10 cellular contexts compared by ENCODE assay signal in genomic region chr19:50203281-50204080, GRCh38. TPM values are rescaled to one million over a fixed set of nuclear protein-coding genes. Genes with fewer than 3 reads are reported as not detected.
DNase-seq lines count a peak whose midpoint lies in the region; ATAC-seq, FAIRE-seq and TF ChIP-seq lines count a peak whose summit lies in the region.
"Had no signal": no experiment of that assay in that cellular context is flagged by ENCODE, and none has a peak within 500 bp of the region (broad histone marks: within the 10 kb centered on the region; RNA-seq: fewer than 3 reads in every experiment).

TSS of gene MYH14 (plus strand) at chr19:50203622. CDS start at chr19:50210366, 6,744 bp downstream.

- H3K4me3 Mint-ChIP-seq in activated CD4-positive, alpha-beta memory T cell treated with anti-CD3 and anti-CD28 coated beads for 36 hours: no peak within 1 kb of the TSS
- no peak within 1 kb of the TSS for H3K4me3 Mint-ChIP-seq in activated CD4-positive, alpha-beta memory T cell treated with anti-CD3 and anti-CD28 coated beads, Interleukin-2, amount 10 ng/mL, durations not matched to agents 7 days and 5 days
- peak within 1 kb of the TSS in 5 of 10 donors; percentile 25 to 74 (median 39) for H3K4me3 Mint-ChIP-seq in naive thymus-derived CD4-positive, alpha-beta T cell
- H3K4me3 Mint-ChIP-seq: CD8-positive, alpha-beta T cell had no signal

- peak; percentile 34 for ATAC-seq in naive thymus-derived CD4-positive, alpha-beta T cell
- no peak for ATAC-seq in GM18498 (IDR thresholded peaks at IDR 0.05; ENCODE audit: unreplicated experiment)
- ATAC-seq in HG03159 (IDR thresholded peaks at IDR 0.05; ENCODE audit: unreplicated experiment): no peak
- ATAC-seq: CD8-positive, alpha-beta T cell had no signal

- intact Hi-C loops in activated CD4-positive, alpha-beta memory T cell treated with anti-CD3 and anti-CD28 coated beads for 36 hours (cut with micrococcal nuclease): no loop called here
- intact Hi-C loops in naive thymus-derived CD4-positive, alpha-beta T cell (cut with micrococcal nuclease): no loop called here

- no peaks in the 10 kb centered on the region for H3K36me3 Mint-ChIP-seq in activated CD4-positive, alpha-beta memory T cell treated with anti-CD3 and anti-CD28 coated beads for 36 hours
- H3K36me3 Mint-ChIP-seq in activated CD4-positive, alpha-beta memory T cell treated with anti-CD3 and anti-CD28 coated beads, Interleukin-2, amount 10 ng/mL, durations not matched to agents 7 days and 5 days (ENCODE audit: low read depth): no peaks in the 10 kb centered on the region
- H3K36me3 Mint-ChIP-seq in naive thymus-derived CD4-positive, alpha-beta T cell: peaks cover 0 to 7% (median 0%) of the 10 kb centered on the region in 5 donors
- H3K36me3 Mint-ChIP-seq: CD8-positive, alpha-beta T cell had no signal

- H3K9me3 ChIP-seq in naive thymus-derived CD4-positive, alpha-beta T cell (ENCODE audit: control insufficient read depth in 2 of 3, low read length in 3 of 3): no peaks in the 10 kb centered on the region

- H3K4me1 ChIP-seq in naive thymus-derived CD4-positive, alpha-beta T cell (ENCODE audit: control insufficient read depth in 2 of 2, insufficient read depth in 2 of 2, low read length in 2 of 2): no peaks in the 10 kb centered on the region

- peak; percentile 11 for DNase-seq in activated CD4-positive, alpha-beta memory T cell treated with anti-CD3 and anti-CD28 coated beads for 36 hours
- no peak for DNase-seq in activated CD4-positive, alpha-beta memory T cell treated with anti-CD3 and anti-CD28 coated beads, Interleukin-2, amount 10 ng/mL, durations not matched to agents 7 days and 5 days
- DNase-seq in RKO (ENCODE audit: low spot score): peak; percentile 92
- DNase-seq in foreskin fibroblast: peak; percentile 10 to 19
- DNase-seq in naive thymus-derived CD4-positive, alpha-beta T cell: peak in 2 of 9 donors; percentile 1 to 4
- peak; percentile 100 for DNase-seq in urothelium cell line (ENCODE audit: low spot score)

- TF ChIP-seq CTCF in foreskin fibroblast (IDR thresholded peaks at IDR 0.05; ENCODE audit: low read depth, low read length): no peak

- POLR2A ChIA-PET in activated CD4-positive, alpha-beta memory T cell treated with anti-CD3 and anti-CD28 coated beads for 36 hours (lab: Charles Lee): no interaction called here
- POLR2A ChIA-PET in activated CD4-positive, alpha-beta memory T cell treated with anti-CD3 and anti-CD28 coated beads, Interleukin-2, amount 10 ng/mL, durations not matched to agents 7 days and 5 days (lab: Charles Lee): no interaction called here
- POLR2A ChIA-PET in naive thymus-derived CD4-positive, alpha-beta T cell (lab: Charles Lee): no interaction called here

- H3K4me3 ChIP-seq in foreskin fibroblast (ENCODE audit: low read depth in 1 of 2, low read length in 2 of 2): no peak within 1 kb of the TSS
- no peak within 1 kb of the TSS for H3K4me3 ChIP-seq in naive thymus-derived CD4-positive, alpha-beta T cell (ENCODE audit: low read length)
- H3K4me3 ChIP-seq: SK-N-MC had no signal

- H3K4me1 Mint-ChIP-seq in activated CD4-positive, alpha-beta memory T cell treated with anti-CD3 and anti-CD28 coated beads for 36 hours (ENCODE audit: low read depth): peaks cover 2% of the 10 kb centered on the region
- no peaks in the 10 kb centered on the region for H3K4me1 Mint-ChIP-seq in activated CD4-positive, alpha-beta memory T cell treated with anti-CD3 and anti-CD28 coated beads, Interleukin-2, amount 10 ng/mL, durations not matched to agents 7 days and 5 days
- peaks cover 0 to 10% (median 6%) of the 10 kb centered on the region in 7 donors for H3K4me1 Mint-ChIP-seq in naive thymus-derived CD4-positive, alpha-beta T cell

- no peak for FAIRE-seq in urothelium cell line (lab: Jason Lieb, UNC)

- H3K27me3 ChIP-seq in naive thymus-derived CD4-positive, alpha-beta T cell (ENCODE audit: control insufficient read depth in 2 of 2, insufficient read depth in 2 of 2, low read length in 2 of 2): peaks cover 0 to 3% of the 10 kb centered on the region in 2 donors

- no peaks in the 10 kb centered on the region for H3K36me3 ChIP-seq in naive thymus-derived CD4-positive, alpha-beta T cell (ENCODE audit: control insufficient read depth in 2 of 3, insufficient read depth in 3 of 3, low read length in 3 of 3)

- H3K27ac ChIP-seq in naive thymus-derived CD4-positive, alpha-beta T cell (ENCODE audit: low read depth, low read length): no peak within 1 kb of the TSS
- H3K27ac ChIP-seq: SK-N-MC had no signal

- no peaks in the 10 kb centered on the region for H3K9me3 Mint-ChIP-seq in activated CD4-positive, alpha-beta memory T cell treated with anti-CD3 and anti-CD28 coated beads for 36 hours
- H3K9me3 Mint-ChIP-seq in activated CD4-positive, alpha-beta memory T cell treated with anti-CD3 and anti-CD28 coated beads, Interleukin-2, amount 10 ng/mL, durations not matched to agents 7 days and 5 days: no peaks in the 10 kb centered on the region
- H3K9me3 Mint-ChIP-seq in naive thymus-derived CD4-positive, alpha-beta T cell: peaks cover 0 to 12% (median 2%) of the 10 kb centered on the region in 11 donors

- H3K27ac Mint-ChIP-seq in activated CD4-positive, alpha-beta memory T cell treated with anti-CD3 and anti-CD28 coated beads for 36 hours: no peak within 1 kb of the TSS
- no peak within 1 kb of the TSS for H3K27ac Mint-ChIP-seq in activated CD4-positive, alpha-beta memory T cell treated with anti-CD3 and anti-CD28 coated beads, Interleukin-2, amount 10 ng/mL, durations not matched to agents 7 days and 5 days
- no peak within 1 kb of the TSS for H3K27ac Mint-ChIP-seq in naive thymus-derived CD4-positive, alpha-beta T cell
- H3K27ac Mint-ChIP-seq: CD8-positive, alpha-beta T cell had no signal

- CTCF ChIA-PET in activated CD4-positive, alpha-beta memory T cell treated with anti-CD3 and anti-CD28 coated beads for 36 hours (lab: Charles Lee): no interaction called here
- CTCF ChIA-PET in activated CD4-positive, alpha-beta memory T cell treated with anti-CD3 and anti-CD28 coated beads, Interleukin-2, amount 10 ng/mL, durations not matched to agents 7 days and 5 days (lab: Charles Lee): no interaction called here
- CTCF ChIA-PET in naive thymus-derived CD4-positive, alpha-beta T cell (lab: Charles Lee): no interaction called here

- H3K27me3 Mint-ChIP-seq in activated CD4-positive, alpha-beta memory T cell treated with anti-CD3 and anti-CD28 coated beads for 36 hours: peaks cover 39% of the 10 kb centered on the region
- peaks cover 24% of the 10 kb centered on the region for H3K27me3 Mint-ChIP-seq in activated CD4-positive, alpha-beta memory T cell treated with anti-CD3 and anti-CD28 coated beads, Interleukin-2, amount 10 ng/mL, durations not matched to agents 7 days and 5 days
- peaks cover 40 to 68% (median 61%) of the 10 kb centered on the region in 5 donors for H3K27me3 Mint-ChIP-seq in naive thymus-derived CD4-positive, alpha-beta T cell

RNA-seq across cellular contexts. Expression of gene MYH14, which starts in this region (rescaled TPM):
- not detected for total RNA-seq in activated CD4-positive, alpha-beta memory T cell treated with anti-CD3 and anti-CD28 coated beads for 36 hours
- not detected for total RNA-seq in activated CD4-positive, alpha-beta memory T cell treated with anti-CD3 and anti-CD28 coated beads, Interleukin-2, amount 10 ng/mL, durations not matched to agents 7 days and 5 days
- not detected for total RNA-seq in naive thymus-derived CD4-positive, alpha-beta T cell
- not detected for polyA plus RNA-seq in naive thymus-derived CD4-positive, alpha-beta T cell
- total RNA-seq: CD8-positive, alpha-beta T cell had no signal

Comparison
In these comparisons a context has a peak if more than half of its experiments do, and no peak if none do; other contexts are left out.
1. Peak in DNase-seq in activated CD4-positive, alpha-beta memory T cell treated with anti-CD3 and anti-CD28 coated beads for 36 hours; RNA of the gene not detected or under 1 TPM.
2. Peak in ATAC-seq in naive thymus-derived CD4-positive, alpha-beta T cell; RNA of the gene not detected or under 1 TPM.